Comparison of ENCODE assay signal across 8 cellular contexts in the genomic region with DNA sequence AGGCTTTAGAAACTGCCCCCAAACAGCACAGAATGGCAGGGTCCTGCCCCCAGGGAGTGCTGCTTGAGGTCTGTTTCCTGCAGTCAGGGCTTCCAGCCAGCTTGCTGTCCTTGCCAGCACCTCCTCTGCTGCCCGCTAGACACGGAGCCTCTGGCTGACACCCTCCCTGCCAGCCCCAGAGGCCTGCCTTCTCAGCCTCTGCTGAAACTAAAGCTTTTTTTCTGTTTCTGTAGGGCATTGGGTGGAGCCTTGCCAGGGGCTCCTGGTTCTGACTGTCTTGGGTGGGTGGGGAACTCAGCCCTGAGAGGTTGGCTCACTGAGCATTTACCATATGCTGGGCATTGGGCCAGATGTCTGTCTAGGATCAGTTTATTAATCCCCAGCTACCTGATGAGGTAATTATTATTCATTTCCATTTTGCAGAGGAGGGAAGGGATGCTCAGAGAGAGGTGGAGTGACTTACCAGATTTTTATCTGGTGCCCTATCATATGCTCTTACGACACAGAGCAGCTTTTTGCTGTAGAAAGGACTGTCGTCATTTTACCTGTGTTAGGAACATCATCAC. TPM values are rescaled to one million over a fixed set of nuclear protein-coding genes. Genes with fewer than 3 reads are reported as not detected.
DNase-seq lines count a peak whose midpoint lies in the region; ATAC-seq lines count a peak whose summit lies in the region.

No MANE protein-coding gene starts in this region.

- peaks cover 99% of the 10 kb centered on the region for H3K4me1 Mint-ChIP-seq in activated T-helper 1 cell treated with anti-CD3 and anti-CD28 coated beads, Interleukin-12 subunit alpha, Interleukin-12 subunit beta, Interleukin-2, Interleukin-4 antibody, amounts not matched to agents 30 ng/mL and 10 ng/mL and 1 ng/mL, durations not matched to agents 14 hours and 24 hours and 36 hours (ENCODE audit: low read depth)

- DNase-seq in D341Med (ENCODE audit: low spot score): peak; percentile 74
- DNase-seq in NCI-H2029 treated with DMSO at 0.1 percent for 48 hours (lab: John Stamatoyannopoulos, UW): peak; percentile 75
- DNase-seq in activated T-helper 1 cell treated with anti-CD3 and anti-CD28 coated beads, Interleukin-12 subunit alpha, Interleukin-12 subunit beta, Interleukin-2, Interleukin-4 antibody, amounts not matched to agents 30 ng/mL and 10 ng/mL and 1 ng/mL, durations not matched to agents 14 hours and 24 hours and 36 hours (ENCODE audit: low spot score): no peak
- peak; percentile 74 to 90 (median 88) for DNase-seq in right cardiac atrium
- peak; percentile 75 for DNase-seq in stimulated activated CD8-positive, alpha-beta memory T cell treated with anti-CD3 and anti-CD28 coated beads, Interleukin-4, amount 100 ng/mL, for 48 hours
- DNase-seq in CD1c-positive myeloid dendritic cell (ENCODE audit: extremely low spot score): no peak

- H3K27me3 ChIP-seq in right cardiac atrium (ENCODE audit: control insufficient read depth, insufficient read depth): no peaks in the 10 kb centered on the region

- no peak overlapping the region for H3K27ac ChIP-seq in right cardiac atrium (ENCODE audit: low read length)

- intact Hi-C loops in activated T-helper 1 cell treated with anti-CD3 and anti-CD28 coated beads, Interleukin-12 subunit alpha, Interleukin-12 subunit beta, Interleukin-2, Interleukin-4 antibody, amounts not matched to agents 30 ng/mL and 10 ng/mL and 1 ng/mL, durations not matched to agents 14 hours and 24 hours and 36 hours (cut with micrococcal nuclease): no loop called here
- intact Hi-C loops in right cardiac atrium (cut with DNase I): no loop called here

- H3K4me1 ChIP-seq in right cardiac atrium (ENCODE audit: control insufficient read depth, insufficient read depth, low read length): peaks cover 38% of the 10 kb centered on the region

- H3K4me3 Mint-ChIP-seq in activated T-helper 1 cell treated with anti-CD3 and anti-CD28 coated beads, Interleukin-12 subunit alpha, Interleukin-12 subunit beta, Interleukin-2, Interleukin-4 antibody, amounts not matched to agents 30 ng/mL and 10 ng/mL and 1 ng/mL, durations not matched to agents 14 hours and 24 hours and 36 hours: peak overlapping the region; percentile 68

- H3K9me3 Mint-ChIP-seq in activated T-helper 1 cell treated with anti-CD3 and anti-CD28 coated beads, Interleukin-12 subunit alpha, Interleukin-12 subunit beta, Interleukin-2, Interleukin-4 antibody, amounts not matched to agents 30 ng/mL and 10 ng/mL and 1 ng/mL, durations not matched to agents 14 hours and 24 hours and 36 hours: no peaks in the 10 kb centered on the region

- no peak overlapping the region for H3K4me3 ChIP-seq in right cardiac atrium (ENCODE audit: low read length)

- H3K27ac Mint-ChIP-seq in activated T-helper 1 cell treated with anti-CD3 and anti-CD28 coated beads, Interleukin-12 subunit alpha, Interleukin-12 subunit beta, Interleukin-2, Interleukin-4 antibody, amounts not matched to agents 30 ng/mL and 10 ng/mL and 1 ng/mL, durations not matched to agents 14 hours and 24 hours and 36 hours: peak overlapping the region; percentile 85

- 30% methylated on average over 4 of the region's 4 CpGs for WGBS in right cardiac atrium

- peaks cover 16% of the 10 kb centered on the region for H3K36me3 Mint-ChIP-seq in activated T-helper 1 cell treated with anti-CD3 and anti-CD28 coated beads, Interleukin-12 subunit alpha, Interleukin-12 subunit beta, Interleukin-2, Interleukin-4 antibody, amounts not matched to agents 30 ng/mL and 10 ng/mL and 1 ng/mL, durations not matched to agents 14 hours and 24 hours and 36 hours (ENCODE audit: low read depth)

- H3K27me3 Mint-ChIP-seq in activated T-helper 1 cell treated with anti-CD3 and anti-CD28 coated beads, Interleukin-12 subunit alpha, Interleukin-12 subunit beta, Interleukin-2, Interleukin-4 antibody, amounts not matched to agents 30 ng/mL and 10 ng/mL and 1 ng/mL, durations not matched to agents 14 hours and 24 hours and 36 hours (ENCODE audit: insufficient read depth): no peaks in the 10 kb centered on the region

- no peaks in the 10 kb centered on the region for H3K9me3 ChIP-seq in right cardiac atrium (ENCODE audit: control insufficient read depth, low read length)

- ATAC-seq in GM21447 (IDR thresholded peaks at IDR 0.05; ENCODE audit: unreplicated experiment) (peak; percentile 25), right cardiac atrium (peak; percentile 85 to 90), GM19397 (IDR thresholded peaks at IDR 0.05; ENCODE audit: unreplicated experiment) (no peak)

RNA-seq across cellular contexts. Expression of gene INPP4A, which starts 35.4 kb away (rescaled TPM):
- 54.6 and 55.7 TPM in 2 replicates for total RNA-seq in activated T-helper 1 cell treated with anti-CD3 and anti-CD28 coated beads, Interleukin-12 subunit alpha, Interleukin-12 subunit beta, Interleukin-2, Interleukin-4 antibody, amounts not matched to agents 30 ng/mL and 10 ng/mL and 1 ng/mL, durations not matched to agents 14 hours and 24 hours and 36 hours
- 10 to 100 TPM; 15.7 to 18.1 (median 15.8) TPM for total RNA-seq in right cardiac atrium
- polyA plus RNA-seq in right cardiac atrium: 5.1 TPM

Comparison
In these comparisons a context has a peak if more than half of its experiments do, and no peak if none do; other contexts are left out.
1. DNase-seq: peak in D341Med (single experiment), NCI-H2029 treated with DMSO at 0.1 percent for 48 hours (single experiment), right cardiac atrium (3 of 3) and stimulated activated CD8-positive, alpha-beta memory T cell treated with anti-CD3 and anti-CD28 coated beads, Interleukin-4, amount 100 ng/mL, for 48 hours (single experiment); none in activated T-helper 1 cell treated with anti-CD3 and anti-CD28 coated beads, Interleukin-12 subunit alpha, Interleukin-12 subunit beta, Interleukin-2, Interleukin-4 antibody, amounts not matched to agents 30 ng/mL and 10 ng/mL and 1 ng/mL, durations not matched to agents 14 hours and 24 hours and 36 hours (single experiment) and CD1c-positive myeloid dendritic cell (single experiment).